In genomic region chr1:22711071-22711470, GRCh38 we compare ENCODE assay signal across 10 cellular contexts. TPM values are rescaled to one million over a fixed set of nuclear protein-coding genes. Genes with fewer than 3 reads are reported as not detected.
DNase-seq lines count a peak whose midpoint lies in the region; ATAC-seq, FAIRE-seq and TF ChIP-seq lines count a peak whose summit lies in the region.
"Had no signal": no experiment of that assay in that cellular context is flagged by ENCODE, and none has a peak within 500 bp of the region (broad histone marks: within the 10 kb centered on the region; RNA-seq: fewer than 3 reads in every experiment).

No MANE protein-coding gene starts in this region.

- H3K9me3 ChIP-seq in Panc1 (ENCODE audit: control insufficient read depth, insufficient read depth, low read depth, low read length): no peaks in the 10 kb centered on the region
- H3K9me3 ChIP-seq in right cardiac atrium (ENCODE audit: control insufficient read depth, low read length): no peaks in the 10 kb centered on the region
- H3K9me3 ChIP-seq in small intestine (ENCODE audit: control insufficient read depth, low read depth): no peaks in the 10 kb centered on the region

- POLR2A ChIA-PET in Panc1 (lab: Charles Lee): no interaction called here

- WGBS in right cardiac atrium: under 1% methylated on average over 59 of the region's 60 CpGs
- WGBS in small intestine, 3 donors: 0 to 1% (median 0%) methylated on average over 14 to 60 of the region's 60 CpGs

- H3K27me3 ChIP-seq in Panc1 (ENCODE audit: control insufficient read depth, insufficient read depth, low read length): no peaks in the 10 kb centered on the region
- H3K27me3 ChIP-seq in right cardiac atrium (ENCODE audit: control insufficient read depth, insufficient read depth): no peaks in the 10 kb centered on the region
- H3K27me3 ChIP-seq in small intestine (ENCODE audit: control insufficient read depth in 2 of 2, insufficient read depth in 2 of 2, low read length in 2 of 2): no peaks in the 10 kb centered on the region

- H3K27ac ChIP-seq in Panc1 (ENCODE audit: low read length) (no peak overlapping the region), right cardiac atrium (ENCODE audit: low read length) (no peak overlapping the region), small intestine (ENCODE audit: low read depth in 1 of 2, low read length in 1 of 2) (no peak overlapping the region)

- peak in 2 of 3 experiments; percentile 40 to 49 for DNase-seq in NCI-H1417 (lab: John Stamatoyannopoulos, UW)
- no peak for DNase-seq in NCI-H1417 treated with DMSO at 0.1 percent for 48 hours (lab: John Stamatoyannopoulos, UW)
- no peak for DNase-seq in Panc1 (ENCODE audit: low read depth, low spot score)
- DNase-seq in right cardiac atrium: no peak
- DNase-seq in small intestine: no peak
- no peak for DNase-seq in left lobe of liver (ENCODE audit: low spot score)
- DNase-seq: stimulated activated CD4-positive, alpha-beta T cell treated with anti-CD3 and anti-CD28 coated beads, Interleukin-1b, Interleukin-23, amount 100 ng/mL, for 48 hours had no signal

- ATAC-seq in Panc1 (peak; percentile 31), right cardiac atrium (no peak), GM19328 (IDR thresholded peaks at IDR 0.05; ENCODE audit: unreplicated experiment) (no peak), left lobe of liver (no peak), GM21723 (IDR thresholded peaks at IDR 0.05; ENCODE audit: unreplicated experiment) (no peak)

- intact Hi-C loops in Panc1 (cut with micrococcal nuclease; ENCODE audit: unreplicated experiment) (no loop called here), right cardiac atrium (cut with DNase I) (no loop called here)

- CTCF ChIA-PET in Panc1 (lab: Charles Lee): no interaction called here

- H3K4me1 ChIP-seq in Panc1 (ENCODE audit: control insufficient read depth, insufficient read depth, low read length) (peaks cover 25% of the 10 kb centered on the region), right cardiac atrium (ENCODE audit: control insufficient read depth, insufficient read depth, low read length) (no peaks in the 10 kb centered on the region), small intestine (ENCODE audit: control insufficient read depth in 2 of 2, insufficient read depth in 1 of 2, low read depth in 1 of 2, low read length in 1 of 2) (peaks cover 0 to 2% of the 10 kb centered on the region in 2 donors)

- BruUV-seq in Panc1 (replicated peaks; lab: Mats Ljungman, UMichigan): no TSS peak

- H3K4me3 ChIP-seq in Panc1 (ENCODE audit: low read depth in 2 of 2, low read length in 2 of 2): peak overlapping the region; percentile 49 to 58
- H3K4me3 ChIP-seq in right cardiac atrium (ENCODE audit: low read length): peak overlapping the region; percentile 91
- peak overlapping the region; percentile 39 to 71 for H3K4me3 ChIP-seq in small intestine (ENCODE audit: low read depth in 1 of 2, low read length in 2 of 2)

- H3K36me3 ChIP-seq in Panc1 (ENCODE audit: control insufficient read depth, insufficient read depth, low read length): no peaks in the 10 kb centered on the region
- H3K36me3 ChIP-seq in small intestine (ENCODE audit: control insufficient read depth in 2 of 2, insufficient read depth in 2 of 2, low read length in 2 of 2): no peaks in the 10 kb centered on the region

- FAIRE-seq in small intestine (lab: Jason Lieb, UNC): no peak

- TF ChIP-seq CTCF in Panc1 (IDR thresholded peaks at IDR 0.05): no peak

- in situ Hi-C loops in Panc1 (cut with HindIII; ENCODE audit: low pct_unique_long_range_greater_than_20kb, low sequenced_read_pairs): no loop called here

RNA-seq across cellular contexts. Expression of gene EPHB2, which starts 0.4 kb away (rescaled TPM):
- total RNA-seq in Panc1 (2021; ENCODE audit: unreplicated experiment): 29.0 TPM
- 27.5 TPM for polyA plus RNA-seq in Panc1 (2012; ENCODE audit: insufficient read length)
- total RNA-seq in right cardiac atrium: 1 to 10 TPM; 2.0 to 7.7 (median 3.9) TPM
- 1.2 TPM for polyA plus RNA-seq in right cardiac atrium
- 10 to 100 TPM in 1 of 3 donors, 1 to 10 TPM in 2; 1.1 to 52.5 (median 1.1) TPM for polyA plus RNA-seq in small intestine
- 0.38 TPM for total RNA-seq in left lobe of liver
- total RNA-seq: activated T-helper 2 cell treated with anti-CD3 and anti-CD28 coated beads, Interferon-gamma antibody, Interleukin-2, Interleukin-4, amounts not matched to agents 10 μg/mL and 5 μg/mL and 100 μg/mL, durations not matched to agents 14 hours and 24 hours and 36 hours had no signal

RNA-seq across cellular contexts. Expression of gene C1QB, which starts 58.0 kb away (rescaled TPM):
- total RNA-seq in Panc1 (2021; ENCODE audit: unreplicated experiment) (0.33 TPM), right cardiac atrium (100 to 1,000 TPM; 129 to 244 (median 166) TPM), left lobe of liver (79.0 TPM)
- polyA plus RNA-seq in Panc1 (2012; ENCODE audit: insufficient read length): not detected
- polyA plus RNA-seq in right cardiac atrium (53.5 TPM), small intestine (100 to 1,000 TPM in 2 of 3 donors, 10 to 100 TPM in 1; 33.5 to 255 (median 119) TPM)
- total RNA-seq: activated T-helper 2 cell treated with anti-CD3 and anti-CD28 coated beads, Interferon-gamma antibody, Interleukin-2, Interleukin-4, amounts not matched to agents 10 μg/mL and 5 μg/mL and 100 μg/mL, durations not matched to agents 14 hours and 24 hours and 36 hours had no signal

Comparison
In these comparisons a context has a peak if more than half of its experiments do, and no peak if none do; other contexts are left out.
1. DNase-seq: peak in NCI-H1417 (2 of 3); none in NCI-H1417 treated with DMSO at 0.1 percent for 48 hours (single experiment), Panc1 (single experiment), right cardiac atrium (0 of 3), small intestine (single experiment) and left lobe of liver (single experiment).
2. RNA of gene C1QB, which starts 58.0 kb away (total RNA-seq): 129 to 244 TPM in right cardiac atrium and 79.0 TPM in left lobe of liver (single experiment); 0.33 TPM in Panc1 (single experiment); every median in the first group is over 10 times any median in the second.
3. Peak in every context shown above with its lines, with median percentiles within 50 percentile points of each other: H3K4me3 ChIP-seq.